ENCODE assay signal across 17 cellular contexts in the genomic region with DNA sequence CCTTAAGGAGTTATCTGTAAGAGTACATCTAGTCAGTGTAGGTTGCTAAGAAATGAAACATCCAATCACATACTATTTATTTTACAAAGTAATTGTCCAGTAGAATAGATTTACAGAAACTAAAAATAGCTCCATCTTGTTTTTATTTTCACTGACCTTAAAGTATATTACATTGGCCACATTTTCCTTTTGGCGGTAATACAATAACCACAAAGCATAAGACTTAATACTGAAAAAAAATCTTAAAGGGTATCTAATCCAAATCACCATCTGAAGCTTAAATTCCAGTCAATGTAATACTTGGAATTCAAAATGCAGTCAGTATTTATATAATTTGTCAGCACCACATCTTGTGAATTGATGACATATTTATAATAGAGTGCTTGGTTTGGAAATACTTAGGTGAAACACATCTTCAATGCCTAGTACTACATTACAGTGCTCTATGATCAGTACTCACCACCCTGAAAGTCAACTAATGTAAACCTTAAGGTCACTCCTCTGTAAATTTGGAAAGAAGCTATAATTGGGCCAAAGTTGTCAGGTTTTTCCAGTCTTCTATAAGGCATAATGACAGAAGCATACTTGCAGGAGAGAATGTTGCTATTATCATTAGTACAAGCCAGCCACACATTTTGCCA. TPM values are rescaled to one million over a fixed set of nuclear protein-coding genes. Genes with fewer than 3 reads are reported as not detected.
DNase-seq lines count a peak whose midpoint lies in the region; ATAC-seq, FAIRE-seq and TF ChIP-seq lines count a peak whose summit lies in the region.
"Had no signal": no experiment of that assay in that cellular context is flagged by ENCODE, and none has a peak within 500 bp of the region (broad histone marks: within the 10 kb centered on the region; RNA-seq: fewer than 3 reads in every experiment).

No MANE protein-coding gene starts in this region.

- no peak for TF ChIP-seq POLR2A in uterus (IDR thresholded peaks at IDR 0.05)

- H3K4me3 ChIP-seq in cardiac muscle cell (no peak overlapping the region), kidney (ENCODE audit: low read length in 2 of 2) (no peak overlapping the region), uterus (no peak overlapping the region)
- H3K4me3 ChIP-seq: A549, ovary had no signal

- H3K36me3 ChIP-seq in cardiac muscle cell (peaks cover 14% of the 10 kb centered on the region), kidney (ENCODE audit: control insufficient read depth in 1 of 2, insufficient read depth in 2 of 2, low read length in 2 of 2) (no peaks in the 10 kb centered on the region), uterus (no peaks in the 10 kb centered on the region)
- H3K36me3 ChIP-seq: ovary had no signal

- FAIRE-seq in kidney (lab: Jason Lieb, UNC): peak; percentile 29
- FAIRE-seq: A549, GM18507 had no signal

- peak overlapping the region; percentile 73 for H3K27ac ChIP-seq in cardiac muscle cell
- H3K27ac ChIP-seq in kidney (ENCODE audit: low read depth in 2 of 2, low read length in 2 of 2): no peak overlapping the region
- peak overlapping the region; percentile 20 to 39 for H3K27ac ChIP-seq in uterus
- H3K27ac ChIP-seq: A549, ovary had no signal

- H3K27me3 ChIP-seq in cardiac muscle cell (no peaks in the 10 kb centered on the region), uterus (peaks cover 0 to 3% of the 10 kb centered on the region in 2 donors)
- H3K27me3 ChIP-seq: ovary had no signal

- H3K4me1 ChIP-seq in cardiac muscle cell (ENCODE audit: low read depth) (peaks cover 12% of the 10 kb centered on the region), kidney (ENCODE audit: control insufficient read depth in 1 of 2, insufficient read depth in 1 of 2, low read depth in 1 of 2, low read length in 2 of 2) (peaks cover 0 to 5% of the 10 kb centered on the region in 2 donors), uterus (no peaks in the 10 kb centered on the region)

- no peaks in the 10 kb centered on the region for H3K9me3 ChIP-seq in cardiac muscle cell (ENCODE audit: low read depth)
- no peaks in the 10 kb centered on the region for H3K9me3 ChIP-seq in kidney (ENCODE audit: control insufficient read depth in 1 of 2, low read length in 2 of 2)
- H3K9me3 ChIP-seq in uterus: no peaks in the 10 kb centered on the region
- H3K9me3 ChIP-seq: A549, ovary had no signal

- intact Hi-C loops in Right ventricle myocardium inferior (cut with DNase I) (loop anchor here (5.0 kb wide), 1 partner anchor 36 kb away; no protein-coding TSS in a partner anchor), kidney (cut with DNase I) (no loop called here), uterus (cut with DNase I; ENCODE audit: low total_unique reads) (no loop called here)

- H3K9ac ChIP-seq in kidney (ENCODE audit: low read length in 2 of 2): no peak overlapping the region

- TF ChIP-seq CTCF in cardiac muscle cell (IDR thresholded peaks at IDR 0.05; ENCODE audit: low read depth, low read length): no peak
- no peak for TF ChIP-seq CTCF in kidney (IDR thresholded peaks at IDR 0.05; ENCODE audit: borderline replicate concordance, extremely low read depth, insufficient read depth)
- no peak for TF ChIP-seq CTCF in uterus (IDR thresholded peaks at IDR 0.05)

- DNase-seq in cardiac muscle cell (ENCODE audit: low read depth in 1 of 2, low spot score in 1 of 2): no peak
- no peak for DNase-seq in Right ventricle myocardium inferior (ENCODE audit: missing footprints)
- DNase-seq in astrocyte of the hippocampus (ENCODE audit: low read depth, low spot score): peak; percentile 23
- no peak for DNase-seq in kidney
- no peak for DNase-seq in uterus
- no peak for DNase-seq in dermis blood vessel endothelial cell
- DNase-seq: activated CD8-positive, alpha-beta T cell treated with anti-CD3 and anti-CD28 coated beads, Interleukin-2, amount 10 ng/mL, durations not matched to agents 7 days and 5 days; aorta; COR-L47; Kasumi-1; NCI-H1436 treated with DMSO at 0.1 percent for 48 hours; ovary; stimulated activated naive CD8-positive, alpha-beta T cell treated with anti-CD3 and anti-CD28 coated beads, Interleukin-15, amount 100 ng/mL, for 72 hours had no signal

- ATAC-seq in Right ventricle myocardium inferior (no peak), GM18858 (IDR thresholded peaks at IDR 0.05; ENCODE audit: unreplicated experiment) (no peak), HG03565 (IDR thresholded peaks at IDR 0.05; ENCODE audit: unreplicated experiment) (no peak)
- ATAC-seq: A549; activated CD8-positive, alpha-beta T cell treated with anti-CD3 and anti-CD28 coated beads, Interleukin-2, amount 10 ng/mL, durations not matched to agents 7 days and 5 days; stimulated activated naive CD8-positive, alpha-beta T cell treated with anti-CD3 and anti-CD28 coated beads, Interleukin-15, amount 100 ng/mL, for 72 hours had no signal

RNA-seq across cellular contexts. Expression of a gene that starts 8.9 kb away (rescaled TPM):
- 36.7 and 54.1 TPM in 2 replicates for total RNA-seq in cardiac muscle cell
- 44.6 and 81.5 TPM in 2 replicates for polyA plus RNA-seq in cardiac muscle cell
- 21.9 TPM for total RNA-seq in Right ventricle myocardium inferior
- total RNA-seq in kidney: 21.9 TPM
- 19.3 TPM for polyA plus RNA-seq in kidney (ENCODE audit: insufficient read depth, low read depth, low replicate concordance)
- total RNA-seq in uterus: 10 to 100 TPM in 3 of 4 donors, 1 to 10 TPM in 1; 6.2 to 48.7 (median 17.2) TPM
- total RNA-seq in dermis blood vessel endothelial cell: 14.6 and 16.3 TPM in 2 replicates

RNA-seq across cellular contexts. Expression of a gene that starts 9.3 kb away (rescaled TPM):
- total RNA-seq in cardiac muscle cell (281 and 358 TPM in 2 replicates), Right ventricle myocardium inferior (369 TPM), kidney (49.1 TPM), uterus (10 to 100 TPM; 16.5 to 50.0 (median 32.4) TPM), dermis blood vessel endothelial cell (134 and 208 TPM in 2 replicates)
- polyA plus RNA-seq in cardiac muscle cell (236 and 421 TPM in 2 replicates), kidney (ENCODE audit: insufficient read depth, low read depth, low replicate concordance) (24.8 TPM)

Comparison
In these comparisons a context has a peak if more than half of its experiments do, and no peak if none do; other contexts are left out.
1. H3K27ac ChIP-seq: peak in cardiac muscle cell (single experiment) and uterus (2 of 2); none in kidney (0 of 2).